In genomic region chr18:6962571-6963451, GRCh38 we compare ENCODE assay signal across 20 cellular contexts.
"Had no signal": no experiment of that assay in that cellular context is flagged by ENCODE, and none has a peak within 500 bp of the region (broad histone marks: within the 10 kb centered on the region; RNA-seq: fewer than 3 reads in every experiment).

No MANE protein-coding gene starts in this region.

- H3K4me1 Mint-ChIP-seq: naive thymus-derived CD8-positive, alpha-beta T cell had no signal

- H3K4me1 ChIP-seq: left lung, prostate gland, tibial artery, uterus had no signal

- DNase-seq: activated CD4-positive, alpha-beta memory T cell treated with anti-CD3 and anti-CD28 coated beads for 36 hours; activated CD4-positive, alpha-beta T cell treated with anti-CD3 and anti-CD28 coated beads for 48 hours; activated effector memory CD4-positive, alpha-beta T cell treated with Interleukin-2 at 50 U/mL for 16 hours; activated naive CD4-positive, alpha-beta T cell treated with anti-CD3 and anti-CD28 coated beads for 36 hours; activated T-cell treated with anti-CD3 and anti-CD28 coated beads, Interleukin-2, amount 50 U/mL, for 48 hours; effector CD8-positive, alpha-beta T cell; foreskin keratinocyte; kidney; left lung; naive thymus-derived CD8-positive, alpha-beta T cell; stimulated activated CD4-positive, alpha-beta T cell treated with anti-CD3 and anti-CD28 coated beads, Interleukin-12 subunit alpha, Interleukin-12 subunit beta, amount 100 ng/mL, for 4 hours; stimulated activated CD4-positive, alpha-beta T cell treated with anti-CD3 and anti-CD28 coated beads, Interleukin-1b, Interleukin-23, amount 100 ng/mL, for 48 hours; T-helper 2 cell; tibial artery; uterus had no signal

- H3K9me3 ChIP-seq: left lung, prostate gland, tibial artery, uterus had no signal

- H3K36me3 ChIP-seq: left lung, prostate gland, uterus had no signal

- H3K36me3 Mint-ChIP-seq: activated CD4-positive, alpha-beta memory T cell treated with anti-CD3 and anti-CD28 coated beads for 36 hours; naive thymus-derived CD8-positive, alpha-beta T cell had no signal

- H3K27me3 Mint-ChIP-seq: activated CD4-positive, alpha-beta memory T cell treated with anti-CD3 and anti-CD28 coated beads for 36 hours; dendritic cell treated with granulocyte-macrophage colony-stimulating factor and Interleukin-4, amounts not matched to agents 40 ng/mL and 50 ng/mL, for 4 days; naive thymus-derived CD8-positive, alpha-beta T cell; stimulated activated naive CD8-positive, alpha-beta T cell treated with anti-CD3 and anti-CD28 coated beads, Interleukin-15, Interleukin-2, amounts not matched to agents 100 ng/mL and 50 ng/mL, for 24 hours had no signal

- H3K27ac Mint-ChIP-seq: activated CD4-positive, alpha-beta memory T cell treated with anti-CD3 and anti-CD28 coated beads for 36 hours; activated naive CD4-positive, alpha-beta T cell treated with anti-CD3 and anti-CD28 coated beads for 36 hours; dendritic cell treated with granulocyte-macrophage colony-stimulating factor and Interleukin-4, amounts not matched to agents 40 ng/mL and 50 ng/mL, for 4 days; naive thymus-derived CD8-positive, alpha-beta T cell; stimulated activated naive CD8-positive, alpha-beta T cell treated with anti-CD3 and anti-CD28 coated beads, Interleukin-15, Interleukin-2, amounts not matched to agents 100 ng/mL and 50 ng/mL, for 24 hours had no signal

- H3K4me3 ChIP-seq: cardiac muscle cell, left lung, lung, prostate gland, tibial artery, uterus had no signal

- FAIRE-seq: kidney had no signal

- ATAC-seq: foreskin keratinocyte; left lung; naive thymus-derived CD8-positive, alpha-beta T cell had no signal

- H3K27me3 ChIP-seq: cardiac muscle cell, foreskin keratinocyte, left lung, tibial artery, uterus had no signal

- H3K4me3 Mint-ChIP-seq: activated CD4-positive, alpha-beta memory T cell treated with anti-CD3 and anti-CD28 coated beads for 36 hours; activated naive CD4-positive, alpha-beta T cell treated with anti-CD3 and anti-CD28 coated beads for 36 hours; dendritic cell treated with granulocyte-macrophage colony-stimulating factor and Interleukin-4, amounts not matched to agents 40 ng/mL and 50 ng/mL, for 4 days; naive thymus-derived CD8-positive, alpha-beta T cell; stimulated activated naive CD8-positive, alpha-beta T cell treated with anti-CD3 and anti-CD28 coated beads, Interleukin-15, Interleukin-2, amounts not matched to agents 100 ng/mL and 50 ng/mL, for 24 hours had no signal

- H3K27ac ChIP-seq: cardiac muscle cell, foreskin keratinocyte, left lung, prostate gland, tibial artery, uterus had no signal
